ENCODE assay signal across 8 cellular contexts in the genomic region with DNA sequence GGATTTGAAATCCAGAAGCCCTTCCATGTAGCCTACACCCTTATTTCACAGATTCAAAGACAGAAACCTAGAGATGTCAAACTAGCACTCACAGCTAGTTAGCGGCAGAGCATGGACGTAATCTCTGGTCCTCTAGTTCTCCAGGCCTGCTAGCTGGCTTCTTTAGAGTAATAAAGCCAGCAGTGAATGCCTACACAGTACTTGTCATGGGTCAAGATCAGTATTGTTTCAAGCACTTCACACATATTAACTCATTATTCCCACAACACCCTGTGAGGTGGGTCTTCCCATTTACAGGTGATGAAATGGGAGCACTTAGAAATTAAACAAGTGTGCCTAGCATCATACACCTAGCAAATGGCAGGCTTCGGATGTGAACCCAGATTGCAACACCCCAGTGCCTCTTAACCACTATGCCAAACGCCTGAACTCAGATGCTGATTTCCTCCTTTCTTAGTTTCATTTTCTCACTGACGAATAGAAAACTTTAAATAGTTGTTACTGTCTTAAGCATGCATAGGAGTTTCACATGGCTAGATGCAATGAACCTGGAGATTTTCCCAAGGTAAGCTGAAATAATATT. TPM values are rescaled to one million over a fixed set of nuclear protein-coding genes. Genes with fewer than 3 reads are reported as not detected.
A peak's percentile ranks its signal among the peaks of the same experiment; 100 is the strongest.
DNase-seq lines count a peak whose midpoint lies in the region; ATAC-seq, FAIRE-seq and TF ChIP-seq lines count a peak whose summit lies in the region.

No MANE protein-coding gene starts in this region.

- H3K79me2 ChIP-seq in Loucy (ENCODE audit: insufficient read depth, low read length) (no peaks in the 10 kb centered on the region), GM12878 (ENCODE audit: control insufficient read depth, insufficient read depth, low read length) (no peaks in the 10 kb centered on the region)

- peak; percentile 96 for ATAC-seq in GM21786 (IDR thresholded peaks at IDR 0.05; ENCODE audit: unreplicated experiment)
- peak; percentile 97 for ATAC-seq in GM12878

- no peak for TF ChIP-seq RAD21 in GM12878 (IDR thresholded peaks at IDR 0.05; ENCODE audit: insufficient read depth, low read depth, low read length)

- no peak for TF ChIP-seq EP300 in GM12878 (IDR thresholded peaks at IDR 0.05; ENCODE audit: borderline replicate concordance in 1 of 2, control insufficient read depth in 1 of 2, low read depth in 2 of 2, low read length in 2 of 2)

- POLR2A ChIA-PET in GM12878 (lab: Charles Lee) = no interaction called here
- POLR2A ChIA-PET in RWPE1 (lab: Yijun Ruan, JAX; ENCODE audit: low non-redundant PET) = no interaction called here

- H2AFZ ChIP-seq in Loucy (ENCODE audit: low read length) (peak overlapping the region; percentile 91), GM12878 (ENCODE audit: control insufficient read depth, low read depth, low read length) (peak overlapping the region; percentile 68)

- WGBS in GM12878 (ENCODE audit: insufficient coverage, insufficient replicate concordance, low lambda C conversion rate, missing lambda C conversion rate) = 34% methylated on average over 5 of the region's 5 CpGs

- DNase-seq in GM18507 (ENCODE audit: extremely low spot score, insufficient read length, low read depth) (peak; percentile 7), GM12878 (ENCODE audit: low read depth, low spot score) (peak; percentile 48), T1000 (lab: John Stamatoyannopoulos, UW) (no peak), cortex of kidney (lab: John Stamatoyannopoulos, UW) (no peak), NCI-H69 (lab: John Stamatoyannopoulos, UW) (no peak), RWPE1 (ENCODE audit: low spot score) (no peak)

- no peaks in the 10 kb centered on the region for H3K27me3 ChIP-seq in Loucy (ENCODE audit: insufficient read depth, low read length, poor library complexity, severe bottlenecking)
- H3K27me3 ChIP-seq in GM12878 (replicated peaks in 1 of 2; ENCODE audit: control insufficient read depth in 2 of 2, insufficient read depth in 2 of 2, low read length in 1 of 2) = no peaks in the 10 kb centered on the region

- no peaks in the 10 kb centered on the region for H3K9me2 ChIP-seq in Loucy (replicated peaks; ENCODE audit: low read depth, low read length)

- H4K20me1 ChIP-seq in Loucy (ENCODE audit: insufficient read depth, low read length, poor library complexity, severe bottlenecking) = no peaks in the 10 kb centered on the region
- H4K20me1 ChIP-seq in GM12878 (ENCODE audit: control insufficient read depth, insufficient read depth) = no peaks in the 10 kb centered on the region

- TF ChIP-seq CTCF in Loucy (conservative IDR thresholded peaks at IDR 0.05; ENCODE audit: low read length) = no peak
- TF ChIP-seq CTCF in GM12878 (IDR thresholded peaks at IDR 0.05 in 2 of 3, conservative IDR thresholded peaks at IDR 0.05 in 1 of 3; ENCODE audit: control insufficient read depth in 2 of 3, extremely low read depth in 1 of 3, insufficient read depth in 1 of 3, low read depth in 3 of 3, low read length in 3 of 3) = no peak
- TF ChIP-seq CTCF in RWPE1 (conservative IDR thresholded peaks at IDR 0.05; ENCODE audit: low read depth) = no peak

- H3K36me3 ChIP-seq in Loucy (ENCODE audit: insufficient read depth, low read length) (no peaks in the 10 kb centered on the region), GM12878 (ENCODE audit: control insufficient read depth in 2 of 2, insufficient read depth in 2 of 2, low read length in 1 of 2) (no peaks in the 10 kb centered on the region)

- H3K4me2 ChIP-seq in Loucy (ENCODE audit: low read depth, low read length, poor library complexity, severe bottlenecking) (peak overlapping the region; percentile 78), GM12878 (ENCODE audit: control insufficient read depth, insufficient read depth) (peak overlapping the region; percentile 70)

- RAD21 ChIA-PET in GM12878 (lab: Charles Lee; ENCODE audit: unreplicated experiment) = interaction anchor here (0.8 kb wide), 1 partner anchor 14 kb away, joined by 3 read pairs; no protein-coding TSS in a partner anchor

- intact Hi-C loops in GM12878 (cut with micrococcal nuclease; ENCODE audit: unreplicated experiment) = no loop called here

- in situ Hi-C loops in GM12878 (cut with MboI) = no loop called here

- H3K4me1 ChIP-seq in Loucy (ENCODE audit: insufficient read depth, low read length, poor library complexity, severe bottlenecking) = peaks cover 4% of the 10 kb centered on the region
- H3K4me1 ChIP-seq in GM12878 (ENCODE audit: control insufficient read depth, insufficient read depth, low read length) = peaks cover 6% of the 10 kb centered on the region

- no peak overlapping the region for H3K27ac ChIP-seq in GM12878 (ENCODE audit: control insufficient read depth, insufficient read depth)
- H3K27ac ChIP-seq in RWPE1 = no peak overlapping the region

- TF ChIP-seq POLR2A in GM12878 (IDR thresholded peaks at IDR 0.05; ENCODE audit: low read depth, low read length) = no peak

- SMC1A ChIA-PET in GM12878 (lab: Charles Lee; ENCODE audit: uncharacterized antibody, unreplicated experiment) = no interaction called here

- peaks cover 3% of the 10 kb centered on the region; the same call in 1 of the 2 replicates for H3F3A ChIP-seq in Loucy (ENCODE audit: low read depth)

- no TSS peak for BruUV-seq in GM12878 (replicated peaks; lab: Mats Ljungman, UMichigan)

- H3K9me3 ChIP-seq in Loucy (ENCODE audit: insufficient read depth, low read depth, low read length) = no peaks in the 10 kb centered on the region
- no peaks in the 10 kb centered on the region for H3K9me3 ChIP-seq in GM12878 (replicated peaks; ENCODE audit: control insufficient read depth, insufficient read depth, low read length)

- peak overlapping the region; percentile 52 for H3K9ac ChIP-seq in Loucy (ENCODE audit: low read depth, low read length, poor library complexity, severe bottlenecking)
- H3K9ac ChIP-seq in GM12878 (ENCODE audit: control insufficient read depth, insufficient read depth, low read length) = no peak overlapping the region

- CTCF ChIA-PET in GM12878 (lab: Yijun Ruan, JAX) (no interaction called here), RWPE1 (lab: Yijun Ruan, JAX) (no interaction called here)

- FAIRE-seq in GM18507 (lab: Jason Lieb, UNC) = peak; percentile 88
- peak; percentile 90 for FAIRE-seq in GM12878 (lab: Jason Lieb, UNC)

- H3K4me3 ChIP-seq in Loucy (ENCODE audit: low read length, poor library complexity, severe bottlenecking) (peak overlapping the region; percentile 66), GM12878 (peak overlapping the region; percentile 16; the same call in 1 of the 2 replicates)

TF ChIP-seq in GM12878, 131 proteins besides CTCF, POLR2A, EP300 and RAD21:
- TF ChIP-seq CEBPB (IDR thresholded peaks at IDR 0.05; ENCODE audit: borderline replicate concordance in 1 of 2, low read depth in 2 of 2, low read length in 2 of 2) (0 out of 4 replicates have a peak, but pooled peaks of 1 of the 2 experiments have one; percentile 36), RUNX3 (IDR thresholded peaks at IDR 0.05; ENCODE audit: low read length) (peak; percentile 60)
- TF ChIP-seq, protein P1, sequence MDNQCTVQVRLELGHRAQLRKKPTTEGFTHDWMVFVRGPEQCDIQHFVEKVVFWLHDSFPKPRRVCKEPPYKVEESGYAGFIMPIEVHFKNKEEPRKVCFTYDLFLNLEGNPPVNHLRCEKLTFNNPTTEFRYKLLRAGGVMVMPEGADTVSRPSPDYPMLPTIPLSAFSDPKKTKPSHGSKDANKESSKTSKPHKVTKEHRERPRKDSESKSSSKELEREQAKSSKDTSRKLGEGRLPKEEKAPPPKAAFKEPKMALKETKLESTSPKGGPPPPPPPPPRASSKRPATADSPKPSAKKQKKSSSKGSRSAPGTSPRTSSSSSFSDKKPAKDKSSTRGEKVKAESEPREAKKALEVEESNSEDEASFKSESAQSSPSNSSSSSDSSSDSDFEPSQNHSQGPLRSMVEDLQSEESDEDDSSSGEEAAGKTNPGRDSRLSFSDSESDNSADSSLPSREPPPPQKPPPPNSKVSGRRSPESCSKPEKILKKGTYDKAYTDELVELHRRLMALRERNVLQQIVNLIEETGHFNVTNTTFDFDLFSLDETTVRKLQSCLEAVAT (IDR thresholded peaks at IDR 0.05) = no peak
TF ChIP-seq in GM12878: peak in this region for 2.

RNA-seq across cellular contexts. Expression of gene ZBTB14, which starts 14.5 kb away (rescaled TPM):
- 25.1 and 29.2 TPM in 2 replicates for total RNA-seq in GM12878 (2013; cell fraction: nucleolus; rRNA removed)
- 11.0 and 11.2 TPM in 2 replicates for total RNA-seq in GM12878 (2014; rRNA removed)
- total RNA-seq in GM12878 (2014; rRNA removed; fragmentation: Illumina TruSeq; extraction: Trizol) = 12.6 and 13.1 TPM in 2 replicates
- total RNA-seq in GM12878 (2021) = 12.5 and 14.7 TPM in 2 replicates
- polyA plus RNA-seq in GM12878 (2011; ENCODE audit: low read depth) = 5.1 TPM
- 21.2 and 33.6 TPM in 2 replicates for polyA plus RNA-seq in GM12878 (2011; rRNA removed)
- polyA plus RNA-seq in GM12878 (2011; cell fraction: cytosol; rRNA removed) = 7.7 and 8.2 TPM in 2 replicates
- polyA plus RNA-seq in GM12878 (2011; cell fraction: nucleus; rRNA removed) = 29.6 and 33.1 TPM in 2 replicates
- polyA plus RNA-seq in GM12878 (2012) = 6.7 and 9.6 TPM in 2 replicates
- 13.5 and 19.4 TPM in 2 replicates for polyA plus RNA-seq in GM12878 (2014; fragmentation: Illumina TruSeq; extraction: Trizol)
- polyA plus RNA-seq in GM12878 (2014; fragmentation: Nextera tagmentation; extraction: Ambion mirVana) = 1 to 10 TPM; 4.4 to 4.8 TPM
- 7.7 and 9.1 TPM in 2 replicates for polyA plus RNA-seq in GM12878 (2014; rRNA removed)
- polyA plus RNA-seq in GM12878 (2016; fragmentation: Nextera tagmentation; extraction: Ambion mirVana) = 10 to 100 TPM; 10.3 to 11.0 TPM
- polyA minus RNA-seq in GM12878 (2011; rRNA and poly(A)+ RNA removed) = 14.0 and 18.9 TPM in 2 replicates
- 6.1 and 7.0 TPM in 2 replicates for polyA minus RNA-seq in GM12878 (2011; cell fraction: cytosol; rRNA and poly(A)+ RNA removed)
- polyA minus RNA-seq in GM12878 (2011; cell fraction: nucleus; rRNA and poly(A)+ RNA removed) = 27.7 and 34.6 TPM in 2 replicates

Comparison
In these comparisons a context has a peak if more than half of its experiments do, and no peak if none do; other contexts are left out.
1. DNase-seq: peak in GM18507 (single experiment) and GM12878 (single experiment); none in T1000 (single experiment), cortex of kidney (single experiment), NCI-H69 (single experiment) and RWPE1 (single experiment).